ENCODE assay signal across 8 cellular contexts in genomic region chr7:158864833-158865232, GRCh38. TPM values are rescaled to one million over a fixed set of nuclear protein-coding genes. Genes with fewer than 3 reads are reported as not detected.
A peak's percentile ranks its signal among the peaks of the same experiment; 100 is the strongest.
DNase-seq lines count a peak whose midpoint lies in the region; ATAC-seq and TF ChIP-seq lines count a peak whose summit lies in the region.

No MANE protein-coding gene starts in this region.

- DNase-seq in activated CD4-positive, alpha-beta T cell treated with anti-CD3 and anti-CD28 coated beads for 36 hours: no peak
- no peak for DNase-seq in activated CD4-positive, alpha-beta T cell treated with anti-CD3 and anti-CD28 coated beads, Interleukin-2, amount 50 U/mL, for 4 hours
- no peak for DNase-seq in activated naive CD8-positive, alpha-beta T cell treated with anti-CD3 and anti-CD28 coated beads for 36 hours
- DNase-seq in left lung: no peak
- DNase-seq in stimulated activated CD4-positive, alpha-beta T cell treated with anti-CD3 and anti-CD28 coated beads, Interleukin-4, amount 100 ng/mL, for 24 hours: no peak

- TF ChIP-seq CTCF in left lung (IDR thresholded peaks at IDR 0.05): no peak

- H3K9ac ChIP-seq in stomach smooth muscle (ENCODE audit: low read length in 2 of 2): no peak overlapping the region

- H3K4me1 Mint-ChIP-seq in activated CD4-positive, alpha-beta T cell treated with anti-CD3 and anti-CD28 coated beads for 36 hours: peaks cover 34% of the 10 kb centered on the region
- H3K4me1 Mint-ChIP-seq in activated naive CD8-positive, alpha-beta T cell treated with anti-CD3 and anti-CD28 coated beads for 36 hours: peaks cover 41% of the 10 kb centered on the region

- peaks cover 7 to 13% of the 10 kb centered on the region in 2 donors for H3K4me1 ChIP-seq in left lung
- H3K4me1 ChIP-seq in stomach smooth muscle (ENCODE audit: control insufficient read depth, insufficient read depth, low read length): peaks cover 15% of the 10 kb centered on the region

- no peaks in the 10 kb centered on the region for H3K9me3 ChIP-seq in left lung
- H3K9me3 ChIP-seq in stomach smooth muscle (ENCODE audit: control insufficient read depth in 2 of 2, low read length in 2 of 2): no peaks in the 10 kb centered on the region

- H3K36me3 Mint-ChIP-seq in activated CD4-positive, alpha-beta T cell treated with anti-CD3 and anti-CD28 coated beads for 36 hours (ENCODE audit: low read depth): peaks cover 8% of the 10 kb centered on the region
- H3K36me3 Mint-ChIP-seq in activated naive CD8-positive, alpha-beta T cell treated with anti-CD3 and anti-CD28 coated beads for 36 hours: peaks cover 15% of the 10 kb centered on the region

- no peaks in the 10 kb centered on the region for H3K27me3 Mint-ChIP-seq in activated CD4-positive, alpha-beta T cell treated with anti-CD3 and anti-CD28 coated beads for 36 hours
- no peaks in the 10 kb centered on the region for H3K27me3 Mint-ChIP-seq in activated naive CD8-positive, alpha-beta T cell treated with anti-CD3 and anti-CD28 coated beads for 36 hours

- no peaks in the 10 kb centered on the region for H3K36me3 ChIP-seq in left lung
- peaks cover 0 to 1% of the 10 kb centered on the region in 2 donors for H3K36me3 ChIP-seq in stomach smooth muscle (ENCODE audit: control insufficient read depth in 2 of 2, insufficient read depth in 2 of 2, low read length in 2 of 2)

- CTCF ChIA-PET in activated CD4-positive, alpha-beta T cell treated with anti-CD3 and anti-CD28 coated beads for 36 hours (lab: Charles Lee): no interaction called here

- H3K4me3 ChIP-seq in left lung (no peak overlapping the region), stomach smooth muscle (ENCODE audit: low read length in 2 of 2) (peak overlapping the region in 1 of 2 donors; percentile 74)

- no peaks in the 10 kb centered on the region for H3K27me3 ChIP-seq in left lung
- no peaks in the 10 kb centered on the region for H3K27me3 ChIP-seq in stomach smooth muscle (ENCODE audit: control insufficient read depth in 1 of 2, insufficient read depth in 2 of 2, low read length in 2 of 2)

- POLR2A ChIA-PET in activated CD4-positive, alpha-beta T cell treated with anti-CD3 and anti-CD28 coated beads for 36 hours (lab: Charles Lee): interaction anchor here (2.0 kb wide), 1 partner anchor 160 kb away, joined by 12 read pairs; the partner anchor contains the start of gene NCAPG2

- H3K27ac Mint-ChIP-seq in activated CD4-positive, alpha-beta T cell treated with anti-CD3 and anti-CD28 coated beads for 36 hours: peak overlapping the region; percentile 92
- H3K27ac Mint-ChIP-seq in activated naive CD8-positive, alpha-beta T cell treated with anti-CD3 and anti-CD28 coated beads for 36 hours: peak overlapping the region; percentile 88

- intact Hi-C loops in activated CD4-positive, alpha-beta T cell treated with anti-CD3 and anti-CD28 coated beads for 36 hours (cut with DNase I, micrococcal nuclease): loop anchor here (1.0 to 5.0 kb wide), 3 partner anchors 9 to 88 kb away; partner anchors contain the start of gene DYNC2I1 (in 1 of the 2)
- intact Hi-C loops in left lung (cut with DNase I): no loop called here

- no peaks in the 10 kb centered on the region for H3K9me3 Mint-ChIP-seq in activated CD4-positive, alpha-beta T cell treated with anti-CD3 and anti-CD28 coated beads for 36 hours (ENCODE audit: low read depth)
- H3K9me3 Mint-ChIP-seq in activated naive CD8-positive, alpha-beta T cell treated with anti-CD3 and anti-CD28 coated beads for 36 hours: peaks cover 2% of the 10 kb centered on the region

- H3K27ac ChIP-seq in left lung (peak overlapping the region; percentile 73 to 82), stomach smooth muscle (ENCODE audit: low read length) (peak overlapping the region; percentile 84)

- ATAC-seq in activated CD4-positive, alpha-beta T cell treated with anti-CD3 and anti-CD28 coated beads for 36 hours: no peak
- no peak for ATAC-seq in left lung
- no peak for ATAC-seq in HG03521 (IDR thresholded peaks at IDR 0.05; ENCODE audit: unreplicated experiment)
- no peak for ATAC-seq in GM19467 (IDR thresholded peaks at IDR 0.05; ENCODE audit: unreplicated experiment)

- peak overlapping the region; percentile 78 for H3K4me3 Mint-ChIP-seq in activated CD4-positive, alpha-beta T cell treated with anti-CD3 and anti-CD28 coated beads for 36 hours
- peak overlapping the region; percentile 82 for H3K4me3 Mint-ChIP-seq in activated naive CD8-positive, alpha-beta T cell treated with anti-CD3 and anti-CD28 coated beads for 36 hours

RNA-seq across cellular contexts. Expression of gene DYNC2I1, which starts 8.5 kb away (rescaled TPM):
- 10 to 100 TPM; 14.0 to 15.2 TPM for total RNA-seq in activated CD4-positive, alpha-beta T cell treated with anti-CD3 and anti-CD28 coated beads for 36 hours
- total RNA-seq in activated naive CD8-positive, alpha-beta T cell treated with anti-CD3 and anti-CD28 coated beads for 36 hours: 10 to 100 TPM; 12.4 to 14.3 TPM
- 10 to 100 TPM; 10.8 to 17.3 TPM for total RNA-seq in left lung

RNA-seq across cellular contexts. Expression of gene ESYT2, which starts 35.5 kb away (rescaled TPM):
- 10 to 100 TPM; 68.5 to 73.7 TPM for total RNA-seq in activated CD4-positive, alpha-beta T cell treated with anti-CD3 and anti-CD28 coated beads for 36 hours
- total RNA-seq in activated naive CD8-positive, alpha-beta T cell treated with anti-CD3 and anti-CD28 coated beads for 36 hours: 10 to 100 TPM; 52.1 to 52.5 TPM
- 10 to 100 TPM; 69.7 to 75.7 TPM for total RNA-seq in left lung

Comparison
In these comparisons a context has a peak if more than half of its experiments do, and no peak if none do; other contexts are left out.
1. intact Hi-C loops: an anchor here in activated CD4-positive, alpha-beta T cell treated with anti-CD3 and anti-CD28 coated beads for 36 hours (1.0 to 5.0 kb wide); none called in left lung.